In the genomic region with DNA sequence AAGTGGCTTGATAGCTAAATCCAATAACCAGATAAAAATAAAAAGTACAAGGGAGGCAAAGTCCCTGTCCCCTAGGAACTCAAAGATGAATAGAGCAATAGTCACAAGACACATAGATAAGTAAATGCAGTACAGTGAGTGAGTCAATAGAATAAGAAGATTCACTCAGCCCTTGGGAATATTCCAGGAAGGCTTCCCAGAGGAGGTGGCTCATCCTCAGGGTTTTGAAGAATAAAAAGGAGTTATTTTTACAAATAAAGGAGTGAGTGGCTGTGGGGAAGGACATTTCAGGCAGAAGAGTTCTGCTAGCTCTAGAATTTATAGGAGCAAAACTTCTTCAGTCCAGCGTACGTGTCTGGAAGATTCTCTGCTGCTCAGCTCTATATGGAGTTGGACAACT, we compare ENCODE assay signal across 22 cellular contexts.
DNase-seq lines count a peak whose midpoint lies in the region; ATAC-seq, FAIRE-seq and TF ChIP-seq lines count a peak whose summit lies in the region.
"Had no signal": no experiment of that assay in that cellular context is flagged by ENCODE, and none has a peak within 500 bp of the region (broad histone marks: within the 10 kb centered on the region; RNA-seq: fewer than 3 reads in every experiment).

No MANE protein-coding gene starts in this region.

- no peaks in the 10 kb centered on the region; the same call in 1 of the 2 replicates for H3K9me2 ChIP-seq in GM23338 (ENCODE audit: insufficient read depth)

- H3K9me3 Mint-ChIP-seq in GM23338 (peaks cover 39% of the 10 kb centered on the region), brain (peaks cover 4 to 15% (median 10%) of the 10 kb centered on the region in 5 experiments)

- H2AFZ ChIP-seq in GM23338: no peak overlapping the region

- no peak for TF ChIP-seq RAD21 in A549 (conservative IDR thresholded peaks at IDR 0.05 in 1 of 2, IDR thresholded peaks at IDR 0.05 in 1 of 2)

- TF ChIP-seq CTCF in A549 (IDR thresholded peaks at IDR 0.05): no peak
- TF ChIP-seq CTCF in GM23338 (conservative IDR thresholded peaks at IDR 0.05; ENCODE audit: low read depth in 2 of 2): no peak
- no peak for TF ChIP-seq CTCF in brain (conservative IDR thresholded peaks at IDR 0.05)

- POLR2A ChIA-PET in A549 (lab: Yijun Ruan, JAX): no interaction called here

- H3K27ac Mint-ChIP-seq in GM23338: no peak overlapping the region
- peak overlapping the region in 3 of 5 experiments; percentile 65 to 74 (median 70) for H3K27ac Mint-ChIP-seq in brain
- H3K27ac Mint-ChIP-seq: CD8-positive, alpha-beta memory T cell; IgD-negative memory B cell had no signal

- ATAC-seq in A549 (no peak), GM23338 (no peak), HG03196 (IDR thresholded peaks at IDR 0.05; ENCODE audit: unreplicated experiment) (no peak), HG03354 (IDR thresholded peaks at IDR 0.05; ENCODE audit: poor library complexity, severe bottlenecking, unreplicated experiment) (no peak)

- H3K4me2 ChIP-seq in A549 (no peak overlapping the region), GM23338 (peak overlapping the region; percentile 54)

- H3K36me3 ChIP-seq in GM23338 (ENCODE audit: insufficient read depth) (peaks cover 3% of the 10 kb centered on the region; the same call in 1 of the 2 replicates), iPS-20b (ENCODE audit: insufficient read depth, low read depth, low read length) (no peaks in the 10 kb centered on the region)

- no peaks in the 10 kb centered on the region for H4K20me1 ChIP-seq in GM23338 (replicated peaks; ENCODE audit: insufficient read depth)

- DNase-seq in A549 (ENCODE audit: low read depth in 1 of 2, low spot score in 1 of 2) (no peak), GM23338 (ENCODE audit: low spot score) (no peak), NCI-H1092 (lab: John Stamatoyannopoulos, UW) (no peak)
- DNase-seq: EL, GF-D8, NCI-H1048, NCI-H1417 treated with DMSO at 0.1 percent for 48 hours, NCI-H2171 treated with DMSO at 0.1 percent for 48 hours, NCI-H345, SIG-M5 had no signal

- peaks cover 36% of the 10 kb centered on the region for H3K27me3 Mint-ChIP-seq in GM23338 (ENCODE audit: insufficient read depth, low read depth, poor library complexity)
- H3K27me3 Mint-ChIP-seq in brain: peaks cover 3% of the 10 kb centered on the region

- H3K9me3 ChIP-seq in A549 (0 out of 3 replicates have a peak, but pooled peaks cover 5% of the 10 kb centered on the region), iPS-20b (ENCODE audit: insufficient read depth, low read depth, low read length) (peaks cover 12% of the 10 kb centered on the region)

- H3K36me3 Mint-ChIP-seq in GM23338 (ENCODE audit: low read depth) (peaks cover 30% of the 10 kb centered on the region), brain (no peaks in the 10 kb centered on the region)
- H3K36me3 Mint-ChIP-seq: CD8-positive, alpha-beta memory T cell; IgD-negative memory B cell had no signal

- H3K9ac ChIP-seq in iPS-20b (ENCODE audit: low read depth, low read length): 0 out of 2 replicates have a peak overlapping the region, but pooled peaks have one; percentile 24

- no peaks in the 10 kb centered on the region for H3K79me2 ChIP-seq in GM23338 (replicated peaks; ENCODE audit: insufficient read depth)

- H3K27me3 ChIP-seq in GM23338 (ENCODE audit: insufficient read depth) (peaks cover 18% of the 10 kb centered on the region), iPS-20b (ENCODE audit: insufficient read depth, low read length) (peaks cover 56% of the 10 kb centered on the region)

- H3K4me1 Mint-ChIP-seq in GM23338 (peaks cover 37% of the 10 kb centered on the region), brain (peaks cover 42% of the 10 kb centered on the region)
- H3K4me1 Mint-ChIP-seq: IgD-negative memory B cell had no signal

- no peaks in the 10 kb centered on the region for H3K4me1 ChIP-seq in A549
- H3K4me1 ChIP-seq in GM23338 (ENCODE audit: insufficient read depth): peaks cover 10% of the 10 kb centered on the region
- peaks cover 19% of the 10 kb centered on the region; the same call in 1 of the 2 replicates for H3K4me1 ChIP-seq in iPS-20b (ENCODE audit: insufficient read depth, low read length)

- no peak for TF ChIP-seq EP300 in A549 (IDR thresholded peaks at IDR 0.05)

- TF ChIP-seq POLR2A in A549 (IDR thresholded peaks at IDR 0.05; ENCODE audit: low read length): no peak

- H3K4me3 Mint-ChIP-seq in GM23338: no peak overlapping the region
- no peak overlapping the region for H3K4me3 Mint-ChIP-seq in brain
- H3K4me3 Mint-ChIP-seq: IgD-negative memory B cell had no signal

- CTCF ChIA-PET in A549 (lab: Yijun Ruan, JAX): interaction anchor here (1.4 to 2.8 kb wide), 2 partner anchors 18 to 20 kb away, joined by 4 to 9 read pairs; no protein-coding TSS in a partner anchor

- no peak for FAIRE-seq in A549 (lab: Jason Lieb, UNC)
- FAIRE-seq: A204.1, GM12891, GM19239, RCC 7860 had no signal

- H3F3A ChIP-seq in GM23338 (replicated peaks; ENCODE audit: low read depth): no peaks in the 10 kb centered on the region

- H3K4me3 ChIP-seq in A549 (no peak overlapping the region), GM23338 (no peak overlapping the region), iPS-20b (ENCODE audit: low read length) (no peak overlapping the region)
- H3K4me3 ChIP-seq: SK-N-MC had no signal

- WGBS in A549 (ENCODE audit: missing lambda C conversion rate): 94% methylated on average over 2 of the region's 2 CpGs

- H3K27ac ChIP-seq in A549: no peak overlapping the region
- no peak overlapping the region for H3K27ac ChIP-seq in GM23338 (ENCODE audit: low read depth)
- H3K27ac ChIP-seq in iPS-20b (ENCODE audit: low read length): no peak overlapping the region
- H3K27ac ChIP-seq: C4-2B, SK-N-MC had no signal

TF ChIP-seq in A549, 52 proteins besides CTCF, POLR2A, EP300 and RAD21:
- TF ChIP-seq ZFP36 (IDR thresholded peaks at IDR 0.05; ENCODE audit: borderline replicate concordance, partially characterized antibody): peak; percentile 72
- TF ChIP-seq TFCP2L1 (CRISPR knock-in tag; IDR thresholded peaks at IDR 0.05): no peak

TF ChIP-seq in GM23338, 12 proteins besides CTCF, POLR2A, EP300 and RAD21 (continues in another document):
- TF ChIP-seq, protein P1, sequence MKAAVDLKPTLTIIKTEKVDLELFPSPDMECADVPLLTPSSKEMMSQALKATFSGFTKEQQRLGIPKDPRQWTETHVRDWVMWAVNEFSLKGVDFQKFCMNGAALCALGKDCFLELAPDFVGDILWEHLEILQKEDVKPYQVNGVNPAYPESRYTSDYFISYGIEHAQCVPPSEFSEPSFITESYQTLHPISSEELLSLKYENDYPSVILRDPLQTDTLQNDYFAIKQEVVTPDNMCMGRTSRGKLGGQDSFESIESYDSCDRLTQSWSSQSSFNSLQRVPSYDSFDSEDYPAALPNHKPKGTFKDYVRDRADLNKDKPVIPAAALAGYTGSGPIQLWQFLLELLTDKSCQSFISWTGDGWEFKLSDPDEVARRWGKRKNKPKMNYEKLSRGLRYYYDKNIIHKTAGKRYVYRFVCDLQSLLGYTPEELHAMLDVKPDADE (IDR thresholded peaks at IDR 0.05): no peak
- no peak for TF ChIP-seq NANOG (IDR thresholded peaks at IDR 0.05; ENCODE audit: borderline replicate concordance)
